In genomic region chr7:94397721-94398120, GRCh38 we compare ENCODE assay signal across 19 cellular contexts. TPM values are rescaled to one million over a fixed set of nuclear protein-coding genes. Genes with fewer than 3 reads are reported as not detected.
DNase-seq lines count a peak whose midpoint lies in the region; ATAC-seq and TF ChIP-seq lines count a peak whose summit lies in the region.
"Had no signal": no experiment of that assay in that cellular context is flagged by ENCODE, and none has a peak within 500 bp of the region (broad histone marks: within the 10 kb centered on the region; RNA-seq: fewer than 3 reads in every experiment).

No MANE protein-coding gene starts in this region.

- intact Hi-C loops in tibial artery (cut with DNase I; ENCODE audit: low total_unique reads): no loop called here

- H3K9me3 ChIP-seq in MG63 (no peaks in the 10 kb centered on the region), mesodermal cell (ENCODE audit: control insufficient read depth, low read length) (no peaks in the 10 kb centered on the region), tibial artery (no peaks in the 10 kb centered on the region)

- H3K4me3 ChIP-seq in MG63 (peak overlapping the region; percentile 82), mesodermal cell (ENCODE audit: extremely low read depth, insufficient read depth, low read length, poor library complexity, severe bottlenecking) (peak overlapping the region; percentile 24), tibial artery (peak overlapping the region; percentile 68 to 76)
- H3K4me3 ChIP-seq: GM23338 had no signal

- no peaks in the 10 kb centered on the region for H3K27me3 Mint-ChIP-seq in chondrocyte (ENCODE audit: low read depth)

- H3K27ac ChIP-seq in mesodermal cell (ENCODE audit: low read depth, low read length, severe bottlenecking) (no peak overlapping the region), tibial artery (peak overlapping the region; percentile 89 to 93)

- peaks cover 43% of the 10 kb centered on the region for H3K4me1 Mint-ChIP-seq in chondrocyte (ENCODE audit: low read depth)

- peaks cover 12% of the 10 kb centered on the region for H3K4me1 ChIP-seq in mesodermal cell (ENCODE audit: control insufficient read depth, insufficient read depth, low read length, poor library complexity, severe bottlenecking)
- H3K4me1 ChIP-seq in tibial artery: peaks cover 0 to 72% (median 37%) of the 10 kb centered on the region in 4 donors

- peak overlapping the region; percentile 100 for H3K27ac Mint-ChIP-seq in chondrocyte (ENCODE audit: unreplicated experiment)
- H3K27ac Mint-ChIP-seq: CD4-positive, CD25-positive, alpha-beta regulatory T cell; GM23338 had no signal

- TF ChIP-seq CTCF in chondrocyte (IDR thresholded peaks at IDR 0.05) (no peak), tibial artery (IDR thresholded peaks at IDR 0.05) (no peak)

- H3K9me3 Mint-ChIP-seq in chondrocyte (ENCODE audit: low read depth): no peaks in the 10 kb centered on the region
- H3K9me3 Mint-ChIP-seq: CD4-positive, CD25-positive, alpha-beta regulatory T cell; GM23338 had no signal

- ATAC-seq in GM19467 (IDR thresholded peaks at IDR 0.05; ENCODE audit: unreplicated experiment) (no peak), GM21737 (IDR thresholded peaks at IDR 0.05; ENCODE audit: unreplicated experiment) (no peak)
- ATAC-seq: GM23338, Panc1, SK-N-SH treated with all-trans-retinoic acid at 6 μM for 48 hours had no signal

- no CpG with 5 or more reads among the region's 1 CpG for WGBS in mesodermal cell (ENCODE audit: insufficient coverage in 2 of 2), 2 experiments

- H3K4me3 Mint-ChIP-seq in chondrocyte (ENCODE audit: unreplicated experiment): peak overlapping the region; percentile 98
- H3K4me3 Mint-ChIP-seq: CD4-positive, CD25-positive, alpha-beta regulatory T cell; GM23338 had no signal

- no peaks in the 10 kb centered on the region for H3K27me3 ChIP-seq in MG63
- H3K27me3 ChIP-seq in tibial artery: no peaks in the 10 kb centered on the region

- H3K36me3 Mint-ChIP-seq in chondrocyte (ENCODE audit: low read depth): peaks cover 60% of the 10 kb centered on the region
- H3K36me3 Mint-ChIP-seq: CD4-positive, CD25-positive, alpha-beta regulatory T cell had no signal

- DNase-seq in MG63 (no peak), chondrocyte (ENCODE audit: low spot score) (no peak), tibial artery (no peak), DMS114 treated with DMSO at 0.1 percent for 48 hours (lab: John Stamatoyannopoulos, UW; ENCODE audit: unreplicated experiment) (no peak)
- DNase-seq: activated CD4-positive, alpha-beta T cell treated with anti-CD3 and anti-CD28 coated beads, Interleukin-2, amount 50 U/mL, for 1 hour; activated naive CD4-positive, alpha-beta T cell treated with anti-CD3 and anti-CD28 coated beads, Interleukin-2, amount 50 U/mL, for 16 hours; activated T-cell treated with anti-CD3 and anti-CD28 coated beads, Interleukin-2, amount 50 U/mL, for 1 hour; CD4-positive, CD25-positive, alpha-beta regulatory T cell; central memory CD4-positive, alpha-beta T cell; DMS79 treated with DMSO at 0.1 percent for 48 hours; kidney glomerular epithelial cell; NCI-H1930; NCI-H524 treated with DMSO at 0.1 percent for 48 hours had no signal

- peaks cover 61% of the 10 kb centered on the region for H3K36me3 ChIP-seq in MG63
- peaks cover 39% of the 10 kb centered on the region for H3K36me3 ChIP-seq in mesodermal cell (ENCODE audit: control insufficient read depth, insufficient read depth, low read length)
- H3K36me3 ChIP-seq in tibial artery: peaks cover 10 to 32% (median 17%) of the 10 kb centered on the region in 3 donors

RNA-seq across cellular contexts. Expression of gene COL1A2, which starts 3.0 kb away (rescaled TPM):
- 218 and 306 TPM in 2 replicates for total RNA-seq in MG63 (2014; rRNA removed; shearing (Covaris generic); ENCODE audit: low replicate concordance)
- 11,901 to 12,433 TPM (median 12,302 TPM) in 3 replicates for total RNA-seq in chondrocyte
- 775 TPM for polyA plus RNA-seq in mesodermal cell (2013, experiment 1 of 2)
- polyA plus RNA-seq in mesodermal cell (2013, experiment 2 of 2): 692 TPM
- total RNA-seq: CD4-positive, CD25-positive, alpha-beta regulatory T cell had no signal
- polyA plus RNA-seq: CD4-positive, CD25-positive, alpha-beta regulatory T cell had no signal

Comparison
In these comparisons a context has a peak if more than half of its experiments do, and no peak if none do; other contexts are left out.
1. H3K4me3 ChIP-seq: peak in every context shown above with its lines; median percentile 82 in MG63; 72 in tibial artery; 24 in mesodermal cell.
2. RNA of gene COL1A2, which starts 3.0 kb away (total RNA-seq): 11,901 to 12,433 TPM in chondrocyte; 218 to 306 TPM in MG63; every median in the first group is over 10 times any median in the second.